In the genomic region with DNA sequence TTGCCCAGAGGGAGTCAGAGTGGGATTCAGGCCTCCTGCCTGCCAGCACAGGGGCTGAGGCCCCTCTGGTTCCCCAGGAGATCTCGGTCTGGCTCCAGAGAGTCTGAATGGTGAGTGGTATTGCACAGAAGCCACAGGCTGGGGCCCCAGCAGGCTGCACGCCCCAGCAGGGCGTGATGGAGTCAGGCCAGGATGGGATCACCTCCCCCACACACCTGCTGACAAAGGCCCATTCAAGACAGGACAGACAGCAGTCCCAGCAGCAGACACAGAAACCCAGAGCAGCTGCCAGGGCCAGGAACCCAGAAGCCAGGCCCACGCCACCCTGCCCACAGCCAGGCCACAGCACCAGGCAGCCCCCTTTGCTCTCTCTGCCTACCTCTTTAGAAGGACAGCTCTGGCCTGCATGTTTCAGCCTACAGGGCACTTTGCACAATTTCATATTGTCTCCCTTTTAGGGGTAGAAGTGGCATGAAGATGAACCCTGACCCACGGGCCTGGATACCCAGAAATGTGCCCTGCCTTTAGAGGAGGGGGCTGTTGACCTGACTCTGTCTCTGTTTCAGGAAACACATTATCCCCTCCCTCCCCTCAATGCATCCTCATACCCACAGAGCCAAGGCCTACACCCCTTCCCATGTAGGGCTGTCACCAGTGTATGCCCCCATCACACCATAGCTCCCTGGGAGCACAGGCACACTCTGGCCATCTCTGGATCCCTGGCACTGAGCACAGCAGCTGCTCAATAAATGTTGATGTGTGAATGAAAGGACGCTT, we compare ENCODE assay signal across 9 cellular contexts.
DNase-seq lines count a peak whose midpoint lies in the region; ATAC-seq lines count a peak whose summit lies in the region.
"Had no signal": no experiment of that assay in that cellular context is flagged by ENCODE, and none has a peak within 500 bp of the region (broad histone marks: within the 10 kb centered on the region; RNA-seq: fewer than 3 reads in every experiment).

No MANE protein-coding gene starts in this region.

- peak; percentile 34 to 60 (median 59) for DNase-seq in NCI-H1417 (lab: John Stamatoyannopoulos, UW)
- DNase-seq in NCI-H1417 treated with DMSO at 0.1 percent for 48 hours (lab: John Stamatoyannopoulos, UW): no peak
- peak; percentile 10 for DNase-seq in NCI-H2196 treated with DMSO at 0.1 percent for 48 hours (lab: John Stamatoyannopoulos, UW; ENCODE audit: unreplicated experiment)
- peak in 28 of 51 donors; percentile 22 to 76 (median 46) for DNase-seq in hypothalamus (lab: John Stamatoyannopoulos, UW)
- DNase-seq in NCI-H1436 treated with DMSO at 0.1 percent for 48 hours (lab: John Stamatoyannopoulos, UW): no peak
- DNase-seq in NCI-H226: no peak
- DNase-seq in GF-D8 (lab: John Stamatoyannopoulos, UW): no peak
- DNase-seq: cerebellar nuclear complex had no signal

- H3K27ac Mint-ChIP-seq in stimulated activated memory B cell treated with anti-CD40 and anti-IgM and Interleukin-4, amounts not matched to agents 10 μg/mL and 1 μg/mL and 100 μg/mL, for 72 hours: no peak overlapping the region

- peaks cover 59% of the 10 kb centered on the region for H3K27me3 Mint-ChIP-seq in stimulated activated memory B cell treated with anti-CD40 and anti-IgM and Interleukin-4, amounts not matched to agents 10 μg/mL and 1 μg/mL and 100 μg/mL, for 72 hours

- ATAC-seq in stimulated activated memory B cell treated with anti-CD40 and anti-IgM and Interleukin-4, amounts not matched to agents 10 μg/mL and 1 μg/mL and 100 μg/mL, for 72 hours: peak; percentile 35

- no peaks in the 10 kb centered on the region for H3K9me3 Mint-ChIP-seq in stimulated activated memory B cell treated with anti-CD40 and anti-IgM and Interleukin-4, amounts not matched to agents 10 μg/mL and 1 μg/mL and 100 μg/mL, for 72 hours

- H3K36me3 Mint-ChIP-seq in stimulated activated memory B cell treated with anti-CD40 and anti-IgM and Interleukin-4, amounts not matched to agents 10 μg/mL and 1 μg/mL and 100 μg/mL, for 72 hours: no peaks in the 10 kb centered on the region

- peaks cover 14% of the 10 kb centered on the region for H3K4me1 Mint-ChIP-seq in stimulated activated memory B cell treated with anti-CD40 and anti-IgM and Interleukin-4, amounts not matched to agents 10 μg/mL and 1 μg/mL and 100 μg/mL, for 72 hours

- no peak overlapping the region for H3K4me3 Mint-ChIP-seq in stimulated activated memory B cell treated with anti-CD40 and anti-IgM and Interleukin-4, amounts not matched to agents 10 μg/mL and 1 μg/mL and 100 μg/mL, for 72 hours

Comparison
In these comparisons a context has a peak if more than half of its experiments do, and no peak if none do; other contexts are left out.
1. DNase-seq: peak in NCI-H1417 (3 of 3), NCI-H2196 treated with DMSO at 0.1 percent for 48 hours (single experiment) and hypothalamus (28 of 51); none in NCI-H1417 treated with DMSO at 0.1 percent for 48 hours (single experiment), NCI-H1436 treated with DMSO at 0.1 percent for 48 hours (single experiment), NCI-H226 (single experiment) and GF-D8 (single experiment).